In genomic region chr13:30333601-30334000, GRCh38 we compare ENCODE assay signal across 1 cellular context.
TF ChIP-seq lines count a peak whose summit lies in the region.

No MANE protein-coding gene starts in this region.

TF ChIP-seq in HEK293, 187 proteins besides CTCF, POLR2A, EP300 and RAD21 (continued from another document):
- TF ChIP-seq, protein P1, sequence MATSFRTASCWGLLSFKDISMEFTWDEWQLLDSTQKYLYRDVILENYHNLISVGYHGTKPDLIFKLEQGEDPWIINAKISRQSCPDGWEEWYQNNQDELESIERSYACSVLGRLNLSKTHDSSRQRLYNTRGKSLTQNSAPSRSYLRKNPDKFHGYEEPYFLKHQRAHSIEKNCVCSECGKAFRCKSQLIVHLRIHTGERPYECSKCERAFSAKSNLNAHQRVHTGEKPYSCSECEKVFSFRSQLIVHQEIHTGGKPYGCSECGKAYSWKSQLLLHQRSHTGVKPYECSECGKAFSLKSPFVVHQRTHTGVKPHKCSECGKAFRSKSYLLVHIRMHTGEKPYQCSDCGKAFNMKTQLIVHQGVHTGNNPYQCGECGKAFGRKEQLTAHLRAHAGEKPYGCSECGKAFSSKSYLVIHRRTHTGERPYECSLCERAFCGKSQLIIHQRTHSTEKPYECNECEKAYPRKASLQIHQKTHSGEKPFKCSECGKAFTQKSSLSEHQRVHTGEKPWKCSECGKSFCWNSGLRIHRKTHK (tag by site-specific recombination; IDR thresholded peaks at IDR 0.05): no peak
- peak; percentile 66 for TF ChIP-seq PRDM10 (tag by site-specific recombination; IDR thresholded peaks at IDR 0.05)
- TF ChIP-seq, protein P2, sequence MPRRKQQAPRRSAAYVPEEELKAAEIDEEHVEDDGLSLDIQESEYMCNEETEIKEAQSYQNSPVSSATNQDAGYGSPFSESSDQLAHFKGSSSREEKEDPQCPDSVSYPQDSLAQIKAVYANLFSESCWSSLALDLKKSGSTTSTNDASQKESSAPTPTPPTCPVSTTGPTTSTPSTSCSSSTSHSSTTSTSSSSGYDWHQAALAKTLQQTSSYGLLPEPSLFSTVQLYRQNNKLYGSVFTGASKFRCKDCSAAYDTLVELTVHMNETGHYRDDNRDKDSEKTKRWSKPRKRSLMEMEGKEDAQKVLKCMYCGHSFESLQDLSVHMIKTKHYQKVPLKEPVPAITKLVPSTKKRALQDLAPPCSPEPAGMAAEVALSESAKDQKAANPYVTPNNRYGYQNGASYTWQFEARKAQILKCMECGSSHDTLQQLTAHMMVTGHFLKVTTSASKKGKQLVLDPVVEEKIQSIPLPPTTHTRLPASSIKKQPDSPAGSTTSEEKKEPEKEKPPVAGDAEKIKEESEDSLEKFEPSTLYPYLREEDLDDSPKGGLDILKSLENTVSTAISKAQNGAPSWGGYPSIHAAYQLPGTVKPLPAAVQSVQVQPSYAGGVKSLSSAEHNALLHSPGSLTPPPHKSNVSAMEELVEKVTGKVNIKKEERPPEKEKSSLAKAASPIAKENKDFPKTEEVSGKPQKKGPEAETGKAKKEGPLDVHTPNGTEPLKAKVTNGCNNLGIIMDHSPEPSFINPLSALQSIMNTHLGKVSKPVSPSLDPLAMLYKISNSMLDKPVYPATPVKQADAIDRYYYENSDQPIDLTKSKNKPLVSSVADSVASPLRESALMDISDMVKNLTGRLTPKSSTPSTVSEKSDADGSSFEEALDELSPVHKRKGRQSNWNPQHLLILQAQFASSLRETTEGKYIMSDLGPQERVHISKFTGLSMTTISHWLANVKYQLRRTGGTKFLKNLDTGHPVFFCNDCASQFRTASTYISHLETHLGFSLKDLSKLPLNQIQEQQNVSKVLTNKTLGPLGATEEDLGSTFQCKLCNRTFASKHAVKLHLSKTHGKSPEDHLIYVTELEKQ (tag by site-specific recombination; IDR thresholded peaks at IDR 0.05; ENCODE audit: borderline replicate concordance): no peak
- no peak for TF ChIP-seq SP2 (tag by site-specific recombination; IDR thresholded peaks at IDR 0.05)
